ENCODE assay signal across 8 cellular contexts in the genomic region with DNA sequence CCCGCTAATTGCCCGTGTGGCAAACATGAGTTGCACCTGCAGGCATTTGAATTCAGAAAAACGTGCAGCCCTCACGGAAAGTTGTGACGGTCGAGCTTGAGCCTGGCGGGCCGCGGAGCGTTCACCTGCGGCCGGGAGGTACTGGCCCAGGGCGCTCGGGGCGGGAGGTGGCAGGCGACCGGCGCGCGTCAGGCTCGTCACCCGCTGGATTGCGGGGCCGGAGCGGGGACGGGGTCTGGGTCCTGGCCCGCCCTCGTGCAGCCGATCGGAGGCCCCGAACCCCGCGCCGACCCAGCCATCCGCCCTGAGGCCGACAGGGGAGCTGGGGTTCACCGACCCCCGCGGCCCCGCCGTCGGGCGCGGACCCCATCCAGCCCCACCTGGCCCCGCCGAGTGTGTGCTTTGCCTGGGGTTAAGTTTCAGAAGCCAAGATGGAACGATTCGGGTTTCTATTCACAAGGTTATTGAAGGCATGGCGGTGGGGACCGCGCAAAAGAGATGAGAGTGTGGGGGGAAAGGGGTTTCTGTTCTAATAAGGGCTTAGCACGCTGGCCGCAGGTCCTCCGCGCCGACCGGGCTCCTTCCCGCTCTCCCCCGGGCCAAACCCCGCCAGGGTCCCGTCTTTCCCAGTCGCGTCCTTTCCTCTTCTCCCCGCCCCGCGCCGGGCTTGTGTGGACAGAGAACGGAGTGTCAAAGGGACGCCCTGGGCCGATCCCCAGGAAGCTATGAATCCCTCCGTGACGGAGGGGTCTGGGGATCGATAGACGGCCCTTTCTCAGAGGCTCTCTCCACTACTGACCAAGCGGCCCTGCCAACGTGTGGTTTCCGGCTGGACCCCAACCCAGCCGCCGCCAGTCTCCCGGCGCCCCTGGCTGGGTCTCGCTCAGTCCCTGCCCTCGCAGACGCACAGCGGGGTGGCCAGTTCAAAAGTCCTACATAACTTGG. TPM values are rescaled to one million over a fixed set of nuclear protein-coding genes. Genes with fewer than 3 reads are reported as not detected.
DNase-seq lines count a peak whose midpoint lies in the region; ATAC-seq and TF ChIP-seq lines count a peak whose summit lies in the region.

No MANE protein-coding gene starts in this region.

- peaks cover 50% of the 10 kb centered on the region for H3K27me3 Mint-ChIP-seq in central memory CD8-positive, alpha-beta T cell

- H3F3A ChIP-seq in SU-DHL-6 (ENCODE audit: insufficient read depth) = peaks cover 22% of the 10 kb centered on the region

- H3K36me3 ChIP-seq in SU-DHL-6 (ENCODE audit: low read length) = no peaks in the 10 kb centered on the region

- DNase-seq in AG10803 (ENCODE audit: low read depth) (no peak), left lobe of liver (ENCODE audit: low spot score) (peak; percentile 73)
- DNase-seq in central memory CD8-positive, alpha-beta T cell (ENCODE audit: low spot score in 2 of 2) = no peak
- DNase-seq in stimulated activated CD4-positive, alpha-beta T cell treated with anti-CD3 and anti-CD28 coated beads, Interleukin-4, amount 100 ng/mL, for 24 hours = peak; percentile 12

- peak overlapping the region; percentile 93 for H3K4me2 ChIP-seq in SU-DHL-6 (ENCODE audit: low read depth, low read length, poor library complexity, severe bottlenecking)

- no peaks in the 10 kb centered on the region for H3K79me2 ChIP-seq in SU-DHL-6 (ENCODE audit: insufficient read depth, low read length)

- H3K4me3 ChIP-seq in AG10803 (ENCODE audit: low read length) = peak overlapping the region; percentile 55
- peak overlapping the region; percentile 70 for H3K4me3 ChIP-seq in SU-DHL-6 (ENCODE audit: insufficient read depth, low read length, poor library complexity, severe bottlenecking)

- no peaks in the 10 kb centered on the region for H3K27me3 ChIP-seq in SU-DHL-6 (ENCODE audit: low read length)

- H3K4me3 Mint-ChIP-seq in central memory CD8-positive, alpha-beta T cell = peak overlapping the region; percentile 81

- H3K27ac Mint-ChIP-seq in central memory CD8-positive, alpha-beta T cell (ENCODE audit: low read depth) = peak overlapping the region; percentile 73

- ATAC-seq in HG03354 (IDR thresholded peaks at IDR 0.05; ENCODE audit: poor library complexity, severe bottlenecking, unreplicated experiment) = peak; percentile 14
- peak; percentile 2 for ATAC-seq in central memory CD8-positive, alpha-beta T cell (replicated peaks; ENCODE audit: extremely low read depth, poor library complexity, severe bottlenecking)
- ATAC-seq in left lobe of liver = peak; percentile 37
- no peak for ATAC-seq in HG02763 (IDR thresholded peaks at IDR 0.05; ENCODE audit: unreplicated experiment)
- ATAC-seq in GM19035 (IDR thresholded peaks at IDR 0.05; ENCODE audit: unreplicated experiment) = no peak

- H3K4me1 Mint-ChIP-seq in central memory CD8-positive, alpha-beta T cell = peaks cover 33% of the 10 kb centered on the region

- H3K36me3 Mint-ChIP-seq in central memory CD8-positive, alpha-beta T cell (ENCODE audit: insufficient read depth) = peaks cover 8% of the 10 kb centered on the region

- peak overlapping the region; percentile 63 for H3K9ac ChIP-seq in SU-DHL-6 (ENCODE audit: low read length)

- H3K9me3 ChIP-seq in SU-DHL-6 (ENCODE audit: insufficient read depth, low read length) = no peaks in the 10 kb centered on the region

- H2AFZ ChIP-seq in SU-DHL-6 (ENCODE audit: low read depth, low read length, severe bottlenecking) = peak overlapping the region; percentile 81

- H3K27ac ChIP-seq in SU-DHL-6 (ENCODE audit: low read depth, low read length) = peak overlapping the region; percentile 31

- no peaks in the 10 kb centered on the region for H4K20me1 ChIP-seq in SU-DHL-6 (ENCODE audit: low read depth, low read length)

- TF ChIP-seq CTCF in AG10803 (conservative IDR thresholded peaks at IDR 0.05; ENCODE audit: low read length) (no peak), SU-DHL-6 (IDR thresholded peaks at IDR 0.05; ENCODE audit: insufficient read depth, low read length, poor library complexity, severe bottlenecking) (no peak)

- no peaks in the 10 kb centered on the region for H3K9me2 ChIP-seq in SU-DHL-6 (replicated peaks; ENCODE audit: insufficient read depth, low read length)

- no peaks in the 10 kb centered on the region for H3K9me3 Mint-ChIP-seq in central memory CD8-positive, alpha-beta T cell

RNA-seq across cellular contexts. Expression of a gene that starts 1.6 kb away (rescaled TPM):
- total RNA-seq in left lobe of liver = 2.3 TPM

RNA-seq across cellular contexts. Expression of a gene that starts 42.9 kb away (rescaled TPM):
- total RNA-seq in left lobe of liver = 12.4 TPM

Comparison
In these comparisons a context has a peak if more than half of its experiments do, and no peak if none do; other contexts are left out.
1. DNase-seq: peak in left lobe of liver (single experiment) and stimulated activated CD4-positive, alpha-beta T cell treated with anti-CD3 and anti-CD28 coated beads, Interleukin-4, amount 100 ng/mL, for 24 hours (single experiment); none in AG10803 (single experiment) and central memory CD8-positive, alpha-beta T cell (0 of 2).
2. ATAC-seq: peak in HG03354 (single experiment), central memory CD8-positive, alpha-beta T cell (single experiment) and left lobe of liver (single experiment); none in HG02763 (single experiment) and GM19035 (single experiment).